ENCODE assay signal across 12 cellular contexts in the genomic region with DNA sequence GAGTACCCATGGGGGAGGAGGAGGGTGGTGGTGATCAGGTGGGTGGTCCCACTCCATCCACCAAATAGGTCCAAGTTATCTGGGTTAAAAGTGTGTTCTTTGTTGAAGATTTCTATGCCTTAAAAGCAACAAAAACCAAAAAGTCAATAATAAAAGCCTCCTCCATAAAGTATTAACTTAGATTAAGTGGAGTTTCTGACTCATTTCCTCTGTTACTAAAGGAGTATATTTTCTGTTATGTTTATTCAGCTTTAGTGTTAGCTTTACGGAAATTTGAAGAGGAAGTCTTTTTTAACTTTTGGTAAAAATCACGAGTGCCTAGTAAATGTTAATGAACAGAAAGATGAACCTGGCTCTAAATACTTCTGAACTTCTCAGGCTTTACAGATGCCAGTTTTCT. TPM values are rescaled to one million over a fixed set of nuclear protein-coding genes. Genes with fewer than 3 reads are reported as not detected.
A peak's percentile ranks its signal among the peaks of the same experiment; 100 is the strongest.
DNase-seq lines count a peak whose midpoint lies in the region; ATAC-seq and TF ChIP-seq lines count a peak whose summit lies in the region.
"Had no signal": no experiment of that assay in that cellular context is flagged by ENCODE, and none has a peak within 500 bp of the region (broad histone marks: within the 10 kb centered on the region; RNA-seq: fewer than 3 reads in every experiment).

No MANE protein-coding gene starts in this region.

- H3K9me3 ChIP-seq in mammary epithelial cell (replicated peaks; ENCODE audit: insufficient read depth, low read length) = no peaks in the 10 kb centered on the region
- H3K9me3 ChIP-seq: breast epithelium, testis had no signal

- BruUV-seq in mammary epithelial cell (replicated peaks; lab: Mats Ljungman, UMichigan) = no TSS peak

- peaks cover 36 to 45% (median 39%) of the 10 kb centered on the region in 3 donors for H3K4me1 Mint-ChIP-seq in naive B cell

- 96% methylated on average over 2 of the region's 2 CpGs for WGBS in mammary epithelial cell (ENCODE audit: low coverage, missing lambda C conversion rate)

- H3K27me3 Mint-ChIP-seq in naive B cell = no peaks in the 10 kb centered on the region

- H3K27ac Mint-ChIP-seq in naive B cell = peak overlapping the region; percentile 2 to 85 (median 67)

- H3K4me2 ChIP-seq in mammary epithelial cell (ENCODE audit: insufficient read depth, low read depth, low read length) = no peak overlapping the region

- intact Hi-C loops in mammary epithelial cell (cut with micrococcal nuclease) = no loop called here

- TF ChIP-seq CTCF in astrocyte of the spinal cord (IDR thresholded peaks at IDR 0.05; ENCODE audit: low read depth, low read length) (no peak), mammary epithelial cell (conservative IDR thresholded peaks at IDR 0.05 in 1 of 2, IDR thresholded peaks at IDR 0.05 in 1 of 2; ENCODE audit: extremely low read depth in 1 of 2, insufficient read depth in 1 of 2, low read depth in 1 of 2, low read length in 2 of 2) (no peak)

- peak overlapping the region; percentile 50 for H3K4me3 ChIP-seq in ACC112 (ENCODE audit: low read depth, low read length)
- no peak overlapping the region for H3K4me3 ChIP-seq in astrocyte of the spinal cord (ENCODE audit: low read depth, low read length)
- H3K4me3 ChIP-seq in mammary epithelial cell (replicated peaks in 1 of 3; ENCODE audit: insufficient read depth in 1 of 3, low read depth in 2 of 3, low read length in 3 of 3) = no peak overlapping the region
- H3K4me3 ChIP-seq: breast epithelium, testis had no signal

- no peaks in the 10 kb centered on the region for H4K20me1 ChIP-seq in mammary epithelial cell (ENCODE audit: insufficient read depth, low read length)

- CTCF ChIA-PET in mammary epithelial cell (lab: Charles Lee; ENCODE audit: low non-redundant PET) = no interaction called here

- H3K79me2 ChIP-seq in ACC112 (ENCODE audit: control insufficient read depth, insufficient read depth, low read length, unreplicated experiment) = peaks cover 10% of the 10 kb centered on the region
- peaks cover 9% of the 10 kb centered on the region for H3K79me2 ChIP-seq in mammary epithelial cell (ENCODE audit: insufficient read depth, low read length)

- H3K27ac ChIP-seq in ACC112 (ENCODE audit: low read depth, low read length) (peak overlapping the region; percentile 72), mammary epithelial cell (ENCODE audit: insufficient read depth, low read depth, low read length) (no peak overlapping the region)

- H3K9ac ChIP-seq in mammary epithelial cell (ENCODE audit: insufficient read depth, low read length) = no peak overlapping the region

- peaks cover 27 to 43% of the 10 kb centered on the region in 2 donors for H3K36me3 Mint-ChIP-seq in naive B cell

- peak overlapping the region; percentile 43 for H2AFZ ChIP-seq in ACC112 (ENCODE audit: low read length, unreplicated experiment)
- no peak overlapping the region for H2AFZ ChIP-seq in mammary epithelial cell (ENCODE audit: low read depth, low read length)

- peak; percentile 40 for DNase-seq in ELR (ENCODE audit: low read depth)
- peak; percentile 39 for DNase-seq in astrocyte of the spinal cord (ENCODE audit: low read depth, low spot score)
- DNase-seq in naive B cell = no peak
- DNase-seq in retina = no peak
- DNase-seq in mammary epithelial cell = no peak
- no peak for DNase-seq in stimulated activated naive CD4-positive, alpha-beta T cell treated with Interleukin-2 at 50 U/mL for 16 hours (lab: John Stamatoyannopoulos, UW)
- DNase-seq in inferior parietal cortex (ENCODE audit: extremely low spot score) = no peak
- DNase-seq: hippocampal formation; stimulated activated CD4-positive, alpha-beta T cell treated with anti-CD3 and anti-CD28 coated beads, Interleukin-2, amount 100 ng/mL, for 24 hours; testis had no signal

- H3K36me3 ChIP-seq in ACC112 (ENCODE audit: insufficient read depth, low read length) = peaks cover 48% of the 10 kb centered on the region
- H3K36me3 ChIP-seq in mammary epithelial cell (ENCODE audit: insufficient read depth, low read length) = peaks cover 37% of the 10 kb centered on the region
- H3K36me3 ChIP-seq: breast epithelium had no signal

- H3K27me3 ChIP-seq in ACC112 (ENCODE audit: insufficient read depth, low read length) (no peaks in the 10 kb centered on the region), mammary epithelial cell (ENCODE audit: insufficient read depth, low read length) (no peaks in the 10 kb centered on the region)
- H3K27me3 ChIP-seq: breast epithelium, testis had no signal

- no peaks in the 10 kb centered on the region for H3K9me3 Mint-ChIP-seq in naive B cell

- ATAC-seq in naive B cell (ENCODE audit: low read depth in 2 of 2) = no peak

- peak overlapping the region in 2 of 8 donors; percentile 8 to 27 for H3K4me3 Mint-ChIP-seq in naive B cell

- dilution Hi-C loops in mammary epithelial cell (cut with HindIII; ENCODE audit: low sequenced_read_pairs) = no loop called here

- in situ Hi-C loops in astrocyte of the spinal cord (cut with HindIII; ENCODE audit: low sequenced_read_pairs) = no loop called here
- in situ Hi-C loops in mammary epithelial cell (cut with MboI; ENCODE audit: low sequenced_read_pairs in 2 of 2) = no loop called here

- H3K4me1 ChIP-seq in ACC112 (ENCODE audit: control insufficient read depth, insufficient read depth, low read length, unreplicated experiment) (peaks cover 26% of the 10 kb centered on the region), mammary epithelial cell (ENCODE audit: insufficient read depth, low read length) (no peaks in the 10 kb centered on the region)
- H3K4me1 ChIP-seq: breast epithelium, testis had no signal

RNA-seq across cellular contexts. Expression of gene FBXO38, which starts 17.8 kb away (rescaled TPM):
- polyA plus RNA-seq in naive B cell (ENCODE audit: low read depth in 6 of 6) (10 to 100 TPM in 5 of 6 donors, 1 to 10 TPM in 1; 6.6 to 22.8 (median 19.2) TPM), mammary epithelial cell (11.3 TPM)
- 10 to 100 TPM; 37.5 to 64.5 TPM for total RNA-seq in mammary epithelial cell
- 107 TPM for polyA minus RNA-seq in mammary epithelial cell

Comparison
In these comparisons a context has a peak if more than half of its experiments do, and no peak if none do; other contexts are left out.
1. DNase-seq: peak in ELR (single experiment) and astrocyte of the spinal cord (single experiment); none in naive B cell (single experiment), retina (single experiment), mammary epithelial cell (single experiment), stimulated activated naive CD4-positive, alpha-beta T cell treated with Interleukin-2 at 50 U/mL for 16 hours (single experiment) and inferior parietal cortex (single experiment).